ENCODE assay signal across 14 cellular contexts in genomic region chr6:53339424-53339823, GRCh38. TPM values are rescaled to one million over a fixed set of nuclear protein-coding genes. Genes with fewer than 3 reads are reported as not detected.
DNase-seq lines count a peak whose midpoint lies in the region; ATAC-seq lines count a peak whose summit lies in the region.
"Had no signal": no experiment of that assay in that cellular context is flagged by ENCODE, and none has a peak within 500 bp of the region (broad histone marks: within the 10 kb centered on the region; RNA-seq: fewer than 3 reads in every experiment).

No MANE protein-coding gene starts in this region.

- no peaks in the 10 kb centered on the region for H3K9me2 ChIP-seq in GM23248 (ENCODE audit: insufficient read depth)

- no peaks in the 10 kb centered on the region for H3K27me3 ChIP-seq in GM23248 (replicated peaks; ENCODE audit: insufficient read depth)

- H3K36me3 Mint-ChIP-seq in activated naive CD4-positive, alpha-beta T cell treated with anti-CD3 and anti-CD28 coated beads, Interleukin-2, amount 50 U/mL, for 24 hours = peaks cover 3% of the 10 kb centered on the region
- H3K36me3 Mint-ChIP-seq in activated naive CD4-positive, alpha-beta T cell treated with anti-CD3 and anti-CD28 coated beads, Interleukin-2, amount 50 U/mL, for 72 hours = peaks cover 17 to 30% of the 10 kb centered on the region in 2 donors
- peaks cover 30% of the 10 kb centered on the region for H3K36me3 Mint-ChIP-seq in central memory CD8-positive, alpha-beta T cell (ENCODE audit: insufficient read depth)
- peaks cover 12 to 38% of the 10 kb centered on the region in 2 donors for H3K36me3 Mint-ChIP-seq in stimulated activated naive B cell treated with anti-CD40 and anti-IgM and Interleukin-4, amounts not matched to agents 10 μg/mL and 1 μg/mL and 100 μg/mL, for 72 hours

- H3K4me1 ChIP-seq in GM23248 (ENCODE audit: insufficient read depth) = no peaks in the 10 kb centered on the region

- no peak overlapping the region for H3K4me2 ChIP-seq in GM23248 (ENCODE audit: unreplicated experiment)

- H3K79me2 ChIP-seq in GM23248 (ENCODE audit: insufficient read depth) = peaks cover 100% of the 10 kb centered on the region

- H3K9ac ChIP-seq in GM23248 = no peak overlapping the region

- no peak overlapping the region for H3K4me3 ChIP-seq in GM23248
- H3K4me3 ChIP-seq: HAP-1, SK-N-MC had no signal

- no peak for ATAC-seq in activated naive CD4-positive, alpha-beta T cell treated with anti-CD3 and anti-CD28 coated beads, Interleukin-2, amount 50 U/mL, for 72 hours
- no peak for ATAC-seq in central memory CD8-positive, alpha-beta T cell (replicated peaks; ENCODE audit: extremely low read depth, poor library complexity, severe bottlenecking)
- no peak for ATAC-seq in stimulated activated naive B cell treated with anti-CD40 and anti-IgM and Interleukin-4, amounts not matched to agents 10 μg/mL and 1 μg/mL and 100 μg/mL, for 72 hours (replicated peaks)
- ATAC-seq in GM18858 (IDR thresholded peaks at IDR 0.05; ENCODE audit: unreplicated experiment) = no peak

- H3K4me3 Mint-ChIP-seq in activated naive CD4-positive, alpha-beta T cell treated with anti-CD3 and anti-CD28 coated beads, Interleukin-2, amount 50 U/mL, for 24 hours = no peak overlapping the region
- H3K4me3 Mint-ChIP-seq in central memory CD8-positive, alpha-beta T cell = no peak overlapping the region
- no peak overlapping the region for H3K4me3 Mint-ChIP-seq in stimulated activated naive B cell treated with anti-CD40 and anti-IgM and Interleukin-4, amounts not matched to agents 10 μg/mL and 1 μg/mL and 100 μg/mL, for 72 hours

- H3K27ac Mint-ChIP-seq in activated naive CD4-positive, alpha-beta T cell treated with anti-CD3 and anti-CD28 coated beads, Interleukin-2, amount 50 U/mL, for 24 hours = peak overlapping the region; percentile 2
- H3K27ac Mint-ChIP-seq in activated naive CD4-positive, alpha-beta T cell treated with anti-CD3 and anti-CD28 coated beads, Interleukin-2, amount 50 U/mL, for 72 hours = no peak overlapping the region
- H3K27ac Mint-ChIP-seq in central memory CD8-positive, alpha-beta T cell (ENCODE audit: low read depth) = peak overlapping the region; percentile 88
- peak overlapping the region; percentile 75 for H3K27ac Mint-ChIP-seq in stimulated activated naive B cell treated with anti-CD40 and anti-IgM and Interleukin-4, amounts not matched to agents 10 μg/mL and 1 μg/mL and 100 μg/mL, for 72 hours

- H2AFZ ChIP-seq in GM23248 = no peak overlapping the region

- H3K9me3 ChIP-seq in KOPT-K1 (ENCODE audit: insufficient read depth, low read length, poor library complexity, severe bottlenecking) (no peaks in the 10 kb centered on the region), GM23248 (ENCODE audit: low read depth) (no peaks in the 10 kb centered on the region)
- H3K9me3 ChIP-seq: HAP-1 had no signal

- H3K27ac ChIP-seq in KOPT-K1 (ENCODE audit: low read depth, low read length, poor library complexity, severe bottlenecking) (peak overlapping the region; percentile 78), GM23248 (no peak overlapping the region)
- H3K27ac ChIP-seq: SK-N-MC had no signal

- H4K20me1 ChIP-seq in GM23248 (ENCODE audit: insufficient read depth) = no peaks in the 10 kb centered on the region; the same call in 1 of the 2 replicates

- no peaks in the 10 kb centered on the region for H3F3A ChIP-seq in GM23248 (ENCODE audit: insufficient read depth)

- DNase-seq in activated naive CD4-positive, alpha-beta T cell treated with anti-CD3 and anti-CD28 coated beads, Interleukin-2, amount 50 U/mL, for 72 hours (ENCODE audit: low spot score in 2 of 2) = no peak
- DNase-seq in central memory CD8-positive, alpha-beta T cell (ENCODE audit: low spot score in 2 of 2) = no peak
- DNase-seq in stimulated activated naive B cell treated with anti-CD40 and anti-IgM and Interleukin-4, amounts not matched to agents 10 μg/mL and 1 μg/mL and 100 μg/mL, for 72 hours = no peak
- DNase-seq in NCI-H2029 treated with DMSO at 0.1 percent for 48 hours (lab: John Stamatoyannopoulos, UW) = no peak
- DNase-seq in GM23248 = no peak
- DNase-seq: IMR-90, NCI-H1092 treated with DMSO at 0.1 percent for 48 hours, NCI-H1694, NCI-H69 had no signal

- peaks cover 93% of the 10 kb centered on the region for H3K4me1 Mint-ChIP-seq in activated naive CD4-positive, alpha-beta T cell treated with anti-CD3 and anti-CD28 coated beads, Interleukin-2, amount 50 U/mL, for 24 hours
- peaks cover 93% of the 10 kb centered on the region for H3K4me1 Mint-ChIP-seq in central memory CD8-positive, alpha-beta T cell
- peaks cover 70 to 91% of the 10 kb centered on the region in 2 donors for H3K4me1 Mint-ChIP-seq in stimulated activated naive B cell treated with anti-CD40 and anti-IgM and Interleukin-4, amounts not matched to agents 10 μg/mL and 1 μg/mL and 100 μg/mL, for 72 hours

- no peaks in the 10 kb centered on the region for H3K9me3 Mint-ChIP-seq in activated naive CD4-positive, alpha-beta T cell treated with anti-CD3 and anti-CD28 coated beads, Interleukin-2, amount 50 U/mL, for 24 hours
- peaks cover 0 to 4% of the 10 kb centered on the region in 2 donors for H3K9me3 Mint-ChIP-seq in activated naive CD4-positive, alpha-beta T cell treated with anti-CD3 and anti-CD28 coated beads, Interleukin-2, amount 50 U/mL, for 72 hours
- no peaks in the 10 kb centered on the region for H3K9me3 Mint-ChIP-seq in central memory CD8-positive, alpha-beta T cell
- H3K9me3 Mint-ChIP-seq in stimulated activated naive B cell treated with anti-CD40 and anti-IgM and Interleukin-4, amounts not matched to agents 10 μg/mL and 1 μg/mL and 100 μg/mL, for 72 hours = peaks cover 0 to 2% of the 10 kb centered on the region in 2 donors

- in situ Hi-C loops in GM23248 (cut with MboI) = no loop called here

- H3K36me3 ChIP-seq in KOPT-K1 (ENCODE audit: insufficient read depth, low read length) (peaks cover 69% of the 10 kb centered on the region), GM23248 (ENCODE audit: low read depth) (no peaks in the 10 kb centered on the region)

- WGBS in GM23248 (ENCODE audit: low coverage in 1 of 2, low lambda C conversion rate in 2 of 2, missing lambda C conversion rate in 2 of 2), 2 experiments = 99 to 100% methylated on average over 2 of the region's 2 CpGs

- no peaks in the 10 kb centered on the region for H3K27me3 Mint-ChIP-seq in activated naive CD4-positive, alpha-beta T cell treated with anti-CD3 and anti-CD28 coated beads, Interleukin-2, amount 50 U/mL, for 24 hours
- no peaks in the 10 kb centered on the region for H3K27me3 Mint-ChIP-seq in central memory CD8-positive, alpha-beta T cell
- no peaks in the 10 kb centered on the region for H3K27me3 Mint-ChIP-seq in stimulated activated naive B cell treated with anti-CD40 and anti-IgM and Interleukin-4, amounts not matched to agents 10 μg/mL and 1 μg/mL and 100 μg/mL, for 72 hours

RNA-seq across cellular contexts. Expression of gene ELOVL5, which starts 9.3 kb away (rescaled TPM):
- 100 to 1,000 TPM in 1 of 2 donors, 10 to 100 TPM in 1; 84.6 to 134 TPM for total RNA-seq in activated naive CD4-positive, alpha-beta T cell treated with anti-CD3 and anti-CD28 coated beads, Interleukin-2, amount 50 U/mL, for 72 hours
- 60.3 and 70.8 TPM in 2 replicates for total RNA-seq in GM23248 (2014; rRNA removed; shearing (Covaris generic))
- 86.8 and 87.3 TPM in 2 replicates for polyA plus RNA-seq in GM23248 (2016; fragmentation: Nextera tagmentation; extraction: Ambion mirVana)

Comparison
In these comparisons a context has a peak if more than half of its experiments do, and no peak if none do; other contexts are left out.
1. H3K27ac Mint-ChIP-seq: peak in activated naive CD4-positive, alpha-beta T cell treated with anti-CD3 and anti-CD28 coated beads, Interleukin-2, amount 50 U/mL, for 24 hours (single experiment), central memory CD8-positive, alpha-beta T cell (single experiment) and stimulated activated naive B cell treated with anti-CD40 and anti-IgM and Interleukin-4, amounts not matched to agents 10 μg/mL and 1 μg/mL and 100 μg/mL, for 72 hours (single experiment); none in activated naive CD4-positive, alpha-beta T cell treated with anti-CD3 and anti-CD28 coated beads, Interleukin-2, amount 50 U/mL, for 72 hours (0 of 2).